In genomic region chr22:25028841-25029141, GRCh38 we compare ENCODE assay signal across 23 cellular contexts.
A peak's percentile ranks its signal among the peaks of the same experiment; 100 is the strongest.
DNase-seq lines count a peak whose midpoint lies in the region; ATAC-seq, FAIRE-seq and TF ChIP-seq lines count a peak whose summit lies in the region.
"Had no signal": no experiment of that assay in that cellular context is flagged by ENCODE, and none has a peak within 500 bp of the region (broad histone marks: within the 10 kb centered on the region; RNA-seq: fewer than 3 reads in every experiment).

No MANE protein-coding gene starts in this region.

- no peak overlapping the region for H3K23ac ChIP-seq in mesenchymal stem cell (ENCODE audit: low read length in 2 of 2)

- no peak overlapping the region for H3K18ac ChIP-seq in mesenchymal stem cell (ENCODE audit: low read depth in 1 of 2, low read length in 2 of 2)

- H3K27ac ChIP-seq in heart left ventricle (peak overlapping the region in 7 of 12 donors; percentile 12 to 72 (median 52)), K562 (ENCODE audit: extremely low read depth, low read depth, low read length) (no peak overlapping the region), mesenchymal stem cell (ENCODE audit: low read length, poor library complexity, severe bottlenecking) (no peak overlapping the region), upper lobe of left lung (peak overlapping the region; percentile 58 to 77 (median 66))
- H3K27ac ChIP-seq: KMS-11, spleen had no signal

- H2AFZ ChIP-seq in K562 (ENCODE audit: low read depth, low read length): peak overlapping the region; percentile 74; the same call in 1 of the 2 replicates
- H2AFZ ChIP-seq in mesenchymal stem cell (ENCODE audit: low read depth, low read length): no peak overlapping the region

- H4K8ac ChIP-seq in mesenchymal stem cell (ENCODE audit: low read length): peak overlapping the region; percentile 62

- H3K27me3 ChIP-seq in heart left ventricle (no peaks in the 10 kb centered on the region), K562 (ENCODE audit: control insufficient read depth in 2 of 2, insufficient read depth in 2 of 2, low read length in 2 of 2) (peaks cover 0 to 15% of the 10 kb centered on the region in 2 experiments; a peak in 2 of 5 replicates), mesenchymal stem cell (ENCODE audit: control insufficient read depth in 1 of 2, insufficient read depth in 1 of 2, low read length in 2 of 2) (no peaks in the 10 kb centered on the region), upper lobe of left lung (no peaks in the 10 kb centered on the region)

- H2AK5ac ChIP-seq in mesenchymal stem cell (ENCODE audit: low read length, severe bottlenecking): no peak overlapping the region

- no peak overlapping the region for H2BK5ac ChIP-seq in mesenchymal stem cell (ENCODE audit: low read depth, low read length, poor library complexity, severe bottlenecking)

- WGBS in heart left ventricle, 4 donors: 66 to 81% (median 76%) methylated on average over 9 of the region's 9 CpGs
- 38% methylated on average over 8 of the region's 9 CpGs for WGBS in K562 (ENCODE audit: insufficient coverage, low coverage, missing lambda C conversion rate)
- 94% methylated on average over 9 of the region's 9 CpGs for WGBS in mesenchymal stem cell
- 79 to 84% methylated on average over 9 of the region's 9 CpGs for WGBS in upper lobe of left lung, 2 donors

- H3K4me1 ChIP-seq in heart left ventricle (peaks cover 0 to 53% (median 33%) of the 10 kb centered on the region in 12 donors), K562 (replicated peaks in 1 of 2; ENCODE audit: control insufficient read depth in 2 of 2, insufficient read depth in 2 of 2, low read length in 2 of 2) (peaks cover 0 to 10% of the 10 kb centered on the region in 2 experiments; a peak in 2 of 5 replicates), mesenchymal stem cell (ENCODE audit: control insufficient read depth, insufficient read depth, low read depth, low read length) (peaks cover 12% of the 10 kb centered on the region), upper lobe of left lung (peaks cover 24 to 41% (median 33%) of the 10 kb centered on the region in 4 donors)

- ATAC-seq in heart left ventricle: peak in 1 of 4 donors; percentile 6
- ATAC-seq in left ventricle myocardium superior: no peak
- ATAC-seq in K562: peak; percentile 52
- no peak for ATAC-seq in upper lobe of left lung (ENCODE audit: low FRiP score in 2 of 2)
- ATAC-seq in T-helper 17 cell: no peak
- ATAC-seq: left lobe of liver had no signal

- no peaks in the 10 kb centered on the region for H3K36me3 Mint-ChIP-seq in T-helper 17 cell (ENCODE audit: low read depth)
- H3K36me3 Mint-ChIP-seq: CD4-positive, alpha-beta memory T cell; immature natural killer cell; natural killer cell treated with Interleukin-12 subunit alpha and Interleukin-12 subunit beta and Interleukin-15 and Interleukin-18, amount 100 ng/mL, for 72 hours had no signal

- H3K9me1 ChIP-seq in K562 (ENCODE audit: control insufficient read depth, insufficient read depth, low read length): no peaks in the 10 kb centered on the region

- no peak overlapping the region for H3K4ac ChIP-seq in mesenchymal stem cell (ENCODE audit: low read depth in 1 of 2, low read length in 2 of 2)

- H3K4me2 ChIP-seq in K562 (ENCODE audit: insufficient read depth, low read length) (no peak overlapping the region), mesenchymal stem cell (ENCODE audit: low read length, poor library complexity, severe bottlenecking) (no peak overlapping the region)
- H3K4me2 ChIP-seq: KMS-11 had no signal

- no peak for FAIRE-seq in K562 (lab: Jason Lieb, UNC)
- FAIRE-seq: bronchial epithelial cell, frontal cortex, GM12891 had no signal

- H3K4me3 Mint-ChIP-seq in T-helper 17 cell: no peak overlapping the region
- H3K4me3 Mint-ChIP-seq: activated naive CD4-positive, alpha-beta T cell treated with anti-CD3 and anti-CD28 coated beads for 36 hours; CD4-positive, alpha-beta memory T cell; immature natural killer cell; natural killer cell treated with Interleukin-12 subunit alpha and Interleukin-12 subunit beta and Interleukin-15 and Interleukin-18, amount 100 ng/mL, for 72 hours; WTC11 had no signal

- H3K4me3 ChIP-seq in heart left ventricle (no peak overlapping the region), K562 (no peak overlapping the region), mesenchymal stem cell (ENCODE audit: insufficient read depth in 1 of 2, low read depth in 1 of 2, low read length in 2 of 2) (no peak overlapping the region), upper lobe of left lung (no peak overlapping the region)
- H3K4me3 ChIP-seq: spleen had no signal

- DNase-seq in heart left ventricle (no peak), left ventricle myocardium superior (no peak), K562 (ENCODE audit: extremely low read depth in 1 of 4, low spot score in 3 of 4) (no peak), mesenchymal stem cell (no peak), upper lobe of left lung (no peak), GM13976 (ENCODE audit: low spot score) (no peak), T-helper 17 cell (no peak), dedifferentiated amniotic fluid mesenchymal stem cell (ENCODE audit: extremely low spot score) (no peak)
- DNase-seq: amniotic stem cell; CD4-positive, alpha-beta memory T cell; cortex of kidney; hippocampal formation; immature natural killer cell; NCI-H146; spleen had no signal

- no peak overlapping the region for H2BK120ac ChIP-seq in mesenchymal stem cell (ENCODE audit: low read depth, low read length)

- no TSS peak for BruUV-seq in K562 (replicated peaks; lab: Mats Ljungman, UMichigan)

- CTCF ChIA-PET in K562 (lab: Yijun Ruan, JAX; ENCODE audit: low intra/inter-chr PET ratio): interaction anchor here (0.5 kb wide), 1 partner anchor 18 kb away, joined by 3 read pairs; no protein-coding TSS in a partner anchor

- POLR2A ChIA-PET in K562 (lab: Yijun Ruan, JAX): interaction anchor here (0.6 kb wide), 1 partner anchor 22 kb away, joined by 3 read pairs; no protein-coding TSS in a partner anchor

- 0 out of 4 replicates have a peak overlapping the region, but pooled peaks of 1 of the 2 experiments have one; percentile 50 for H3K9ac ChIP-seq in K562 (ENCODE audit: insufficient read depth in 1 of 2, low read depth in 2 of 2, low read length in 2 of 2)
- H3K9ac ChIP-seq in mesenchymal stem cell (ENCODE audit: low read length): peak overlapping the region; percentile 11
- H3K9ac ChIP-seq: KMS-11 had no signal

- peaks cover 4% of the 10 kb centered on the region; the same call in 1 of the 2 replicates for H4K20me1 ChIP-seq in K562 (replicated peaks; ENCODE audit: control insufficient read depth, insufficient read depth, low read length)

- H2BK15ac ChIP-seq in mesenchymal stem cell (ENCODE audit: low read depth, poor library complexity, severe bottlenecking): peak overlapping the region; percentile 30

- TF ChIP-seq POLR2A in heart left ventricle (IDR thresholded peaks at IDR 0.05) (no peak), K562 (conservative IDR thresholded peaks at IDR 0.05) (no peak), upper lobe of left lung (IDR thresholded peaks at IDR 0.05) (no peak)

- TF ChIP-seq RAD21 in K562 (CRISPR knock-in tag; conservative IDR thresholded peaks at IDR 0.05 in 1 of 2, IDR thresholded peaks at IDR 0.05 in 1 of 2): no peak

- no peak overlapping the region for H3K14ac ChIP-seq in mesenchymal stem cell (ENCODE audit: low read length in 2 of 2)

- no peaks in the 10 kb centered on the region for H3K79me2 ChIP-seq in K562 (ENCODE audit: control insufficient read depth, insufficient read depth, low read length)

- no peak for TF ChIP-seq EP300 in K562 (IDR thresholded peaks at IDR 0.05; ENCODE audit: low read length)
- no peak for TF ChIP-seq EP300 in upper lobe of left lung (IDR thresholded peaks at IDR 0.05)

- H3K27me3 Mint-ChIP-seq in T-helper 17 cell: peaks cover 6% of the 10 kb centered on the region
- H3K27me3 Mint-ChIP-seq: CD4-positive, alpha-beta memory T cell had no signal

- no peaks in the 10 kb centered on the region for H3K79me1 ChIP-seq in mesenchymal stem cell (replicated peaks; ENCODE audit: low read length, poor library complexity, severe bottlenecking)

- H3K27ac Mint-ChIP-seq in T-helper 17 cell: no peak overlapping the region
- H3K27ac Mint-ChIP-seq: activated naive CD4-positive, alpha-beta T cell treated with anti-CD3 and anti-CD28 coated beads for 36 hours; CD4-positive, alpha-beta memory T cell; immature natural killer cell; WTC11 had no signal

- no peak overlapping the region for H2BK12ac ChIP-seq in mesenchymal stem cell (ENCODE audit: low read length in 2 of 2)

- TF ChIP-seq CTCF in heart left ventricle (IDR thresholded peaks at IDR 0.05): no peak
- TF ChIP-seq CTCF in K562 (IDR thresholded peaks at IDR 0.05 in 2 of 3, conservative IDR thresholded peaks at IDR 0.05 in 1 of 3; ENCODE audit: insufficient read depth in 2 of 3, low read depth in 1 of 3, low read length in 3 of 3): no peak
- no peak for TF ChIP-seq CTCF in upper lobe of left lung (IDR thresholded peaks at IDR 0.05)
- no peak for TF ChIP-seq CTCF in GM13976 (IDR thresholded peaks at IDR 0.05; ENCODE audit: borderline replicate concordance, control extremely low read depth, extremely low read depth, insufficient read depth, missing control alignments)

- H3K9me3 ChIP-seq in heart left ventricle (no peaks in the 10 kb centered on the region), K562 (replicated peaks; ENCODE audit: control insufficient read depth, insufficient read depth, low read depth, low read length) (no peaks in the 10 kb centered on the region), mesenchymal stem cell (ENCODE audit: control insufficient read depth, low read length) (no peaks in the 10 kb centered on the region), upper lobe of left lung (no peaks in the 10 kb centered on the region), T-helper 17 cell (ENCODE audit: control insufficient read depth, low read length, poor library complexity, severe bottlenecking) (no peaks in the 10 kb centered on the region)
- H3K9me3 ChIP-seq: spleen had no signal

- in situ Hi-C loops in K562 (cut with MboI) (loop anchor here (25.0 kb wide), 1 partner anchor 366 kb away; no protein-coding TSS in a partner anchor), GM13976 (cut with MboI; ENCODE audit: low sequenced_read_pairs, unreplicated experiment) (no loop called here)

- peaks cover 19% of the 10 kb centered on the region for H3K4me1 Mint-ChIP-seq in T-helper 17 cell

- H4K91ac ChIP-seq in mesenchymal stem cell (ENCODE audit: low read length): no peak overlapping the region

- intact Hi-C loops in heart left ventricle (cut with DNase I) (loop anchor here (1.0 to 5.0 kb wide), 4 partner anchors 41 to 76 kb away; partner anchors contain the start of gene KIAA1671 (in 10 of the 10)), left ventricle myocardium superior (cut with micrococcal nuclease) (no loop called here), K562 (cut with micrococcal nuclease) (no loop called here)

- H3K36me3 ChIP-seq in heart left ventricle (peaks cover 0 to 21% (median 0%) of the 10 kb centered on the region in 9 donors), K562 (ENCODE audit: control insufficient read depth, insufficient read depth, low read length) (no peaks in the 10 kb centered on the region), mesenchymal stem cell (ENCODE audit: control insufficient read depth in 1 of 2, insufficient read depth in 2 of 2, low read depth in 1 of 2, low read length in 2 of 2) (peaks cover 0 to 9% of the 10 kb centered on the region in 2 experiments), upper lobe of left lung (peaks cover 0 to 4% (median 0%) of the 10 kb centered on the region in 4 donors)
- H3K36me3 ChIP-seq: spleen had no signal

TF ChIP-seq in K562, 482 proteins besides CTCF, POLR2A, EP300 and RAD21 (continues in another document):
- TF ChIP-seq ERF (CRISPR knock-in tag; IDR thresholded peaks at IDR 0.05): no peak

Comparison
In these comparisons a context has a peak if more than half of its experiments do, and no peak if none do; other contexts are left out.
1. intact Hi-C loops: an anchor here in heart left ventricle (1.0 to 5.0 kb wide); none called in left ventricle myocardium superior and K562.
2. H3K27ac ChIP-seq: peak in heart left ventricle (7 of 12) and upper lobe of left lung (4 of 4); none in K562 (single experiment) and mesenchymal stem cell (single experiment).